24 cellular contexts compared by ENCODE assay signal in genomic region chr4:23516719-23517118, GRCh38.
DNase-seq lines count a peak whose midpoint lies in the region; ATAC-seq, FAIRE-seq and TF ChIP-seq lines count a peak whose summit lies in the region.
"Had no signal": no experiment of that assay in that cellular context is flagged by ENCODE, and none has a peak within 500 bp of the region (broad histone marks: within the 10 kb centered on the region; RNA-seq: fewer than 3 reads in every experiment).

No MANE protein-coding gene starts in this region.

- POLR2A ChIA-PET in A549 (lab: Yijun Ruan, JAX): no interaction called here

- ATAC-seq in A549: no peak
- no peak for ATAC-seq in HG03521 (IDR thresholded peaks at IDR 0.05; ENCODE audit: unreplicated experiment)
- no peak for ATAC-seq in upper lobe of right lung
- ATAC-seq in HG02884 (IDR thresholded peaks at IDR 0.05; ENCODE audit: unreplicated experiment): no peak
- ATAC-seq: HCT116, K562 had no signal

- no peaks in the 10 kb centered on the region for H3K27me3 ChIP-seq in upper lobe of right lung

- FAIRE-seq in A549 (lab: Jason Lieb, UNC): no peak
- FAIRE-seq: G401.6, H1, K562 had no signal

- H3K27ac ChIP-seq in A549: no peak overlapping the region
- no peak overlapping the region for H3K27ac ChIP-seq in upper lobe of right lung

- 45% methylated on average over 3 of the region's 3 CpGs for WGBS in A549 (ENCODE audit: missing lambda C conversion rate)

- TF ChIP-seq RAD21 in A549 (conservative IDR thresholded peaks at IDR 0.05 in 1 of 2, IDR thresholded peaks at IDR 0.05 in 1 of 2) (no peak), Ishikawa (IDR thresholded peaks at IDR 0.05; ENCODE audit: low read depth) (no peak)

- no peak for DNase-seq in A549 (ENCODE audit: low read depth in 1 of 2, low spot score in 1 of 2)
- DNase-seq in SW480 (ENCODE audit: low spot score): peak; percentile 3
- DNase-seq in left kidney (ENCODE audit: low read depth, low spot score): peak; percentile 53
- no peak for DNase-seq in upper lobe of right lung
- no peak for DNase-seq in posterior cingulate gyrus
- DNase-seq: C1 segment of cervical spinal cord; CD4-positive, alpha-beta memory T cell; COR-L47; MM.1S; NCI-H1048; NCI-H1417; NCI-H1694; NCI-H2029 treated with DMSO at 0.1 percent for 48 hours; NCI-H446 treated with DMSO at 0.1 percent for 48 hours; NCI-H526; NCI-H82; SHP77 treated with DMSO at 0.1 percent for 48 hours had no signal

- TF ChIP-seq CTCF in A549 (IDR thresholded peaks at IDR 0.05) (no peak), upper lobe of right lung (IDR thresholded peaks at IDR 0.05) (no peak)

- no peaks in the 10 kb centered on the region for H3K9me3 ChIP-seq in A549
- H3K9me3 ChIP-seq in upper lobe of right lung: no peaks in the 10 kb centered on the region

- TF ChIP-seq POLR2A in A549 (IDR thresholded peaks at IDR 0.05; ENCODE audit: low read length): no peak

- H3K4me3 ChIP-seq in A549 (no peak overlapping the region), upper lobe of right lung (no peak overlapping the region)
- H3K4me3 ChIP-seq: K562 had no signal

- intact Hi-C loops in upper lobe of right lung (cut with DNase I): no loop called here
- intact Hi-C loops in posterior cingulate gyrus (cut with DNase I): no loop called here

- CTCF ChIA-PET in A549 (lab: Yijun Ruan, JAX): no interaction called here

- H3K4me1 ChIP-seq in A549 (no peaks in the 10 kb centered on the region), upper lobe of right lung (no peaks in the 10 kb centered on the region)

- no peaks in the 10 kb centered on the region for H3K36me3 ChIP-seq in upper lobe of right lung

- no peak overlapping the region for H3K4me2 ChIP-seq in A549

- TF ChIP-seq EP300 in A549 (IDR thresholded peaks at IDR 0.05) (no peak), Ishikawa (IDR thresholded peaks at IDR 0.05; ENCODE audit: borderline replicate concordance) (no peak)

TF ChIP-seq in A549, 52 proteins besides CTCF, POLR2A, EP300 and RAD21:
- TF ChIP-seq, protein P1, sequence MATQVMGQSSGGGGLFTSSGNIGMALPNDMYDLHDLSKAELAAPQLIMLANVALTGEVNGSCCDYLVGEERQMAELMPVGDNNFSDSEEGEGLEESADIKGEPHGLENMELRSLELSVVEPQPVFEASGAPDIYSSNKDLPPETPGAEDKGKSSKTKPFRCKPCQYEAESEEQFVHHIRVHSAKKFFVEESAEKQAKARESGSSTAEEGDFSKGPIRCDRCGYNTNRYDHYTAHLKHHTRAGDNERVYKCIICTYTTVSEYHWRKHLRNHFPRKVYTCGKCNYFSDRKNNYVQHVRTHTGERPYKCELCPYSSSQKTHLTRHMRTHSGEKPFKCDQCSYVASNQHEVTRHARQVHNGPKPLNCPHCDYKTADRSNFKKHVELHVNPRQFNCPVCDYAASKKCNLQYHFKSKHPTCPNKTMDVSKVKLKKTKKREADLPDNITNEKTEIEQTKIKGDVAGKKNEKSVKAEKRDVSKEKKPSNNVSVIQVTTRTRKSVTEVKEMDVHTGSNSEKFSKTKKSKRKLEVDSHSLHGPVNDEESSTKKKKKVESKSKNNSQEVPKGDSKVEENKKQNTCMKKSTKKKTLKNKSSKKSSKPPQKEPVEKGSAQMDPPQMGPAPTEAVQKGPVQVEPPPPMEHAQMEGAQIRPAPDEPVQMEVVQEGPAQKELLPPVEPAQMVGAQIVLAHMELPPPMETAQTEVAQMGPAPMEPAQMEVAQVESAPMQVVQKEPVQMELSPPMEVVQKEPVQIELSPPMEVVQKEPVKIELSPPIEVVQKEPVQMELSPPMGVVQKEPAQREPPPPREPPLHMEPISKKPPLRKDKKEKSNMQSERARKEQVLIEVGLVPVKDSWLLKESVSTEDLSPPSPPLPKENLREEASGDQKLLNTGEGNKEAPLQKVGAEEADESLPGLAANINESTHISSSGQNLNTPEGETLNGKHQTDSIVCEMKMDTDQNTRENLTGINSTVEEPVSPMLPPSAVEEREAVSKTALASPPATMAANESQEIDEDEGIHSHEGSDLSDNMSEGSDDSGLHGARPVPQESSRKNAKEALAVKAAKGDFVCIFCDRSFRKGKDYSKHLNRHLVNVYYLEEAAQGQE (IDR thresholded peaks at IDR 0.05): peak; percentile 19; the same call in 1 of the 2 replicates
- TF ChIP-seq, protein P2, sequence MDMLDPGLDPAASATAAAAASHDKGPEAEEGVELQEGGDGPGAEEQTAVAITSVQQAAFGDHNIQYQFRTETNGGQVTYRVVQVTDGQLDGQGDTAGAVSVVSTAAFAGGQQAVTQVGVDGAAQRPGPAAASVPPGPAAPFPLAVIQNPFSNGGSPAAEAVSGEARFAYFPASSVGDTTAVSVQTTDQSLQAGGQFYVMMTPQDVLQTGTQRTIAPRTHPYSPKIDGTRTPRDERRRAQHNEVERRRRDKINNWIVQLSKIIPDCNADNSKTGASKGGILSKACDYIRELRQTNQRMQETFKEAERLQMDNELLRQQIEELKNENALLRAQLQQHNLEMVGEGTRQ (IDR thresholded peaks at IDR 0.05): no peak

TF ChIP-seq in Ishikawa, 13 proteins besides CTCF, POLR2A, EP300 and RAD21:
- TF ChIP-seq, protein P1 (IDR thresholded peaks at IDR 0.05; ENCODE audit: low read depth): peak; percentile 85
- TF ChIP-seq TEAD4 (IDR thresholded peaks at IDR 0.05) (no peak), ZBTB7A (IDR thresholded peaks at IDR 0.05; ENCODE audit: low read depth) (no peak)

Comparison
In these comparisons a context has a peak if more than half of its experiments do, and no peak if none do; other contexts are left out.
1. DNase-seq: peak in SW480 (single experiment) and left kidney (single experiment); none in A549 (0 of 2), upper lobe of right lung (single experiment) and posterior cingulate gyrus (0 of 10).